Comparison of ENCODE assay signal across 8 cellular contexts in the genomic region with DNA sequence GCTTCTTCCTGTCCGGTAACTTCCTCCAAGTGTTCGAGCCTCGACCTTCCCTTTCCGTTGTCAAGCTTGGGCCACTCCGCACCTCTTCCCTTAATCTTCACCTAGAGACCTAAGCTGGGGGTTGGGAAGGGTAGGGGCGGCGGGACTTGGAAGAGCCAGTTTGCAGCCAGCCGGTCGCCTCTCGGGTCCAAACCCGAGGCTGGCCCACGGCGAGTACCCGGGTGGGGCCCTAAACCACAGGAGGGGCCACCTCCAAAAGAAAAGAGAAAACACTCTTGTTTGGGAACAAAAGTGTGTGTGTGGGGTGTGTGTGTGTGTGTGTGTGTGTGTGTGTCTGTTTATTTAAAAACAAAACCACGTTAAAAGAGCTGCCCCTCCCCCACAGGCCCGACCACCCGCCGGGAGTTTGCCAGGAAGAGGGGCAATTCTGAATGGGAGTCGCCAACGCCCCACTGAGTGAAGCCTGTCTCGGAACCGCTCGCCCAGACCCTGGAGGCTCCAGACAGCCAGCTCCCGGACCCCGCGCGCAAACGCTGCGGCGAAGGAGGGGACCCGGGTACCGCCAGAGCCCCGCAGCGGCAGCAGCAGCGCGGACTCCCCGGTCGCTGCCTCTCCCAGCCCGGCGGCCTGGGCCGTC. TPM values are rescaled to one million over a fixed set of nuclear protein-coding genes. Genes with fewer than 3 reads are reported as not detected.
DNase-seq lines count a peak whose midpoint lies in the region; ATAC-seq and TF ChIP-seq lines count a peak whose summit lies in the region.

No MANE protein-coding gene starts in this region.

- H3K4me3 Mint-ChIP-seq in activated CD8-positive, alpha-beta T cell treated with anti-CD3 and anti-CD28 coated beads, Interleukin-2, amount 10 ng/mL, durations not matched to agents 7 days and 5 days: peak overlapping the region; percentile 63

- H3K9me3 ChIP-seq in iPS-15b (ENCODE audit: control insufficient read depth, insufficient read depth, low read length) (no peaks in the 10 kb centered on the region), spleen (no peaks in the 10 kb centered on the region)

- ATAC-seq in activated CD8-positive, alpha-beta T cell treated with anti-CD3 and anti-CD28 coated beads, Interleukin-2, amount 10 ng/mL, durations not matched to agents 7 days and 5 days: no peak

- peaks cover 4% of the 10 kb centered on the region for H3K4me1 Mint-ChIP-seq in activated CD8-positive, alpha-beta T cell treated with anti-CD3 and anti-CD28 coated beads, Interleukin-2, amount 10 ng/mL, durations not matched to agents 7 days and 5 days (ENCODE audit: low read depth)

- 2 to 6% (median 3%) methylated on average over 20 to 41 of the region's 41 CpGs for WGBS in spleen, 5 donors

- DNase-seq in HFF-Myc (ENCODE audit: extremely low read depth, low read depth) (no peak), spleen (peak; percentile 88), NCI-H510A treated with DMSO at 0.1 percent for 48 hours (lab: John Stamatoyannopoulos, UW) (no peak), NCI-H524 (lab: John Stamatoyannopoulos, UW) (no peak), NCI-H2196 (lab: John Stamatoyannopoulos, UW; ENCODE audit: unreplicated experiment) (no peak), NCI-H1048 (lab: John Stamatoyannopoulos, UW) (no peak)
- no peak for DNase-seq in activated CD8-positive, alpha-beta T cell treated with anti-CD3 and anti-CD28 coated beads, Interleukin-2, amount 10 ng/mL, durations not matched to agents 7 days and 5 days

- H3K4me3 ChIP-seq in HFF-Myc (replicated peaks; ENCODE audit: low read depth, low read length) (peak overlapping the region; percentile 73), iPS-15b (ENCODE audit: low read depth, low read length) (peak overlapping the region; percentile 48), spleen (peak overlapping the region; percentile 59 to 85 (median 75))

- TF ChIP-seq POLR2A in spleen (IDR thresholded peaks at IDR 0.05): no peak

- H3K27me3 ChIP-seq in iPS-15b (ENCODE audit: control insufficient read depth, insufficient read depth, low read length) (peaks cover 46% of the 10 kb centered on the region), spleen (replicated peaks in 1 of 7) (peaks cover 0 to 27% (median 0%) of the 10 kb centered on the region in 7 donors)

- peak overlapping the region; percentile 91 to 99 (median 97) for H3K27ac ChIP-seq in spleen

- H3K36me3 ChIP-seq in iPS-15b (ENCODE audit: control insufficient read depth, insufficient read depth, low read length) (no peaks in the 10 kb centered on the region), spleen (peaks cover 0 to 18% (median 0%) of the 10 kb centered on the region in 6 donors)

- no peak for TF ChIP-seq CTCF in HFF-Myc (IDR thresholded peaks at IDR 0.05; ENCODE audit: low read depth, low read length, missing control alignments)
- TF ChIP-seq CTCF in spleen (IDR thresholded peaks at IDR 0.05 in 8 of 11, conservative IDR thresholded peaks at IDR 0.05 in 3 of 11): no peak

- H3K9me3 Mint-ChIP-seq in activated CD8-positive, alpha-beta T cell treated with anti-CD3 and anti-CD28 coated beads, Interleukin-2, amount 10 ng/mL, durations not matched to agents 7 days and 5 days (ENCODE audit: insufficient read depth): no peaks in the 10 kb centered on the region

- H3K27me3 Mint-ChIP-seq in activated CD8-positive, alpha-beta T cell treated with anti-CD3 and anti-CD28 coated beads, Interleukin-2, amount 10 ng/mL, durations not matched to agents 7 days and 5 days (ENCODE audit: low read depth): peaks cover 39% of the 10 kb centered on the region

- intact Hi-C loops in spleen (cut with DNase I; ENCODE audit: low total_unique reads): no loop called here

- no peak overlapping the region for H3K9ac ChIP-seq in iPS-15b (ENCODE audit: low read depth, low read length)

- H3K4me1 ChIP-seq in iPS-15b (ENCODE audit: control insufficient read depth, insufficient read depth, low read length) (peaks cover 24% of the 10 kb centered on the region), spleen (peaks cover 0 to 56% (median 34%) of the 10 kb centered on the region in 6 donors)

- CTCF ChIA-PET in activated CD8-positive, alpha-beta T cell treated with anti-CD3 and anti-CD28 coated beads, Interleukin-2, amount 10 ng/mL, durations not matched to agents 7 days and 5 days (lab: Charles Lee): interaction anchor here (0.6 to 2.8 kb wide), 16 partner anchors 10 to 304 kb away, joined by 3 to 35 read pairs (median 4); a partner anchor contains a TSS

- POLR2A ChIA-PET in activated CD8-positive, alpha-beta T cell treated with anti-CD3 and anti-CD28 coated beads, Interleukin-2, amount 10 ng/mL, durations not matched to agents 7 days and 5 days (lab: Charles Lee): interaction anchor here (0.6 to 1.6 kb wide), 7 partner anchors 12 to 376 kb away, joined by 3 to 15 read pairs (median 8); a partner anchor contains a TSS

- no peak overlapping the region for H3K27ac Mint-ChIP-seq in activated CD8-positive, alpha-beta T cell treated with anti-CD3 and anti-CD28 coated beads, Interleukin-2, amount 10 ng/mL, durations not matched to agents 7 days and 5 days

- no peaks in the 10 kb centered on the region for H3K36me3 Mint-ChIP-seq in activated CD8-positive, alpha-beta T cell treated with anti-CD3 and anti-CD28 coated beads, Interleukin-2, amount 10 ng/mL, durations not matched to agents 7 days and 5 days (ENCODE audit: low read depth)

RNA-seq across cellular contexts. Expression of a gene that starts 0.5 kb away (rescaled TPM):
- total RNA-seq in activated CD8-positive, alpha-beta T cell treated with anti-CD3 and anti-CD28 coated beads, Interleukin-2, amount 10 ng/mL, durations not matched to agents 7 days and 5 days: 1 to 10 TPM; 1.2 to 1.3 TPM
- total RNA-seq in spleen: 100 to 1,000 TPM in 6 of 7 donors, 10 to 100 TPM in 1; 94.3 to 309 (median 233) TPM
- 10 to 100 TPM; 32.6 to 69.0 (median 61.0) TPM for polyA plus RNA-seq in spleen

Comparison
In these comparisons a context has a peak if more than half of its experiments do, and no peak if none do; other contexts are left out.
1. RNA of a gene that starts 0.5 kb away (total RNA-seq): 94.3 to 309 TPM in spleen; 1.2 to 1.3 TPM in activated CD8-positive, alpha-beta T cell treated with anti-CD3 and anti-CD28 coated beads, Interleukin-2, amount 10 ng/mL, durations not matched to agents 7 days and 5 days; every median in the first group is over 10 times any median in the second.
2. Peak in every context shown above with its lines, with median percentiles within 50 percentile points of each other: H3K4me3 ChIP-seq.